Comparison of ENCODE assay signal across 2 cellular contexts in genomic region chr2:71347517-71347916, GRCh38.
A peak's percentile ranks its signal among the peaks of the same experiment; 100 is the strongest.
TF ChIP-seq lines count a peak whose summit lies in the region.

No MANE protein-coding gene starts in this region.

TF ChIP-seq in GM12878, 131 proteins besides CTCF, POLR2A, EP300 and RAD21:
- TF ChIP-seq JUND (IDR thresholded peaks at IDR 0.05; ENCODE audit: low read depth, low read length) (no peak), REST (IDR thresholded peaks at IDR 0.05; ENCODE audit: low read depth, low read length) (peak; percentile 86), CREB1 (IDR thresholded peaks at IDR 0.05; ENCODE audit: low read depth) (no peak), MTA2 (IDR thresholded peaks at IDR 0.05; ENCODE audit: low read depth) (no peak)

TF ChIP-seq in HepG2, 621 proteins besides CTCF, POLR2A, EP300 and RAD21:
- TF ChIP-seq ZNF790 (CRISPR knock-in tag; IDR thresholded peaks at IDR 0.05; ENCODE audit: borderline replicate concordance) (no peak), MYC (CRISPR knock-in tag; IDR thresholded peaks at IDR 0.05; ENCODE audit: borderline replicate concordance) (no peak), ARNT2 (CRISPR knock-in tag; IDR thresholded peaks at IDR 0.05; ENCODE audit: low read depth) (no peak), ZSCAN22 (CRISPR knock-in tag; IDR thresholded peaks at IDR 0.05) (no peak), REST (IDR thresholded peaks at IDR 0.05; ENCODE audit: borderline replicate concordance in 1 of 2, low read depth in 1 of 2, low read length in 2 of 2) (peak; percentile 52 to 93), MIER2 (CRISPR knock-in tag; IDR thresholded peaks at IDR 0.05) (peak; percentile 93), HIVEP1 (CRISPR knock-in tag; IDR thresholded peaks at IDR 0.05) (no peak), RBFOX2 (IDR thresholded peaks at IDR 0.05; ENCODE audit: low read depth, low read length) (0 out of 2 replicates have a peak, but pooled peaks have one; percentile 26), ARID2 (CRISPR knock-in tag; IDR thresholded peaks at IDR 0.05; ENCODE audit: borderline replicate concordance) (no peak)
